In the genomic region with DNA sequence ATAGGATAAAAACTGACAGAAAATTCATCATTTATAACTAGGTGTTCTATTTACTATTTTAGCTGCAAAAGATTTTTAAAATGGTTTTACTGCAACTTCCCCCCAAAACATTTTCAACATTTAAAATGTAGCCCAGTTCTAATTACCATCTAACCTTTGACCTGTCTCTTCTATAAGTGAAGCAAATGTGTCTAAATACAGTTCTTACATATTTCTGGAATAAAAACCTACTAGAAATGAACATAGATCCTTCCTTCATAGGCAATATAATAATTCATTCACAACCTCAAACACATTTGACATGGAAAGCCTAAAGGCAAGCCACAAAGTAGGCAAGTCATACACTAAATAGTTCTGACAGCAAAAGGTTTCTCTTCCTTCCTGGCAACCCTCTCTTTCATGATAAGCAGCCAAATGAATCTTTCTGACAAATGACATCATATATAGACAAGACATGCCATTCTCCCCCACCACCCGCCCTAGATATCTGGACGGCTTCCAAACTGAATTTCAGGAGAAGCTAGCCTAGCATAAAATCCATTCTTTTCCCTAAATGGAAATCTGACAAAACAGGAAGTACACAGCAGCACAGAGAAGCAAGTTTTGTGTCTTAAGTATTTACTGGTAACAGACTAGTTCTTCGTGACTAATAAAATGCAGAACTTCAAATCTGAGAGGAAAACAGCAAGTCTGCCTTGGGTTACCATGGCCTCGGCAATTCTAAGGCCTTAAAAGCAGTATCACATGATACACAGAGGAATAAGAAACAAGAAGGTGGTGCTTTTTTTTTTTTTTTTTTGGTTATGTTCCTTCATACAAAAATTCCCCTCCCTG, we compare ENCODE assay signal across 8 cellular contexts. TPM values are rescaled to one million over a fixed set of nuclear protein-coding genes. Genes with fewer than 3 reads are reported as not detected.
DNase-seq lines count a peak whose midpoint lies in the region; ATAC-seq and TF ChIP-seq lines count a peak whose summit lies in the region.

No MANE protein-coding gene starts in this region.

- no peak overlapping the region for H3K4me3 ChIP-seq in fibroblast of the aortic adventitia (ENCODE audit: low read depth, low read length)

- H3K9me3 Mint-ChIP-seq in activated T-cell treated with anti-CD3 and anti-CD28 coated beads, Interleukin-2, amount 50 U/mL, for 72 hours = no peaks in the 10 kb centered on the region

- DNase-seq in stimulated activated CD4-positive, alpha-beta T cell treated with anti-CD3 and anti-CD28 coated beads, Interleukin-1b, Interleukin-23, amount 100 ng/mL, for 48 hours = peak; percentile 35
- DNase-seq in stimulated activated CD4-positive, alpha-beta T cell treated with anti-CD3 and anti-CD28 coated beads, Interleukin-12 subunit alpha, Interleukin-12 subunit beta, amount 100 ng/mL, for 4 hours = no peak
- peak; percentile 69 for DNase-seq in HS-27A (ENCODE audit: low read depth)
- DNase-seq in activated T-cell treated with anti-CD3 and anti-CD28 coated beads, Interleukin-2, amount 50 U/mL, for 72 hours = peak; percentile 29 to 56
- peak; percentile 92 for DNase-seq in fibroblast of the aortic adventitia (ENCODE audit: low read depth)
- no peak for DNase-seq in omental fat pad (ENCODE audit: low spot score)
- no peak for DNase-seq in NCI-H2107 treated with DMSO at 0.1 percent for 48 hours (lab: John Stamatoyannopoulos, UW; ENCODE audit: unreplicated experiment)
- DNase-seq in NCI-H510A treated with DMSO at 0.1 percent for 48 hours (lab: John Stamatoyannopoulos, UW) = no peak

- peak overlapping the region; percentile 100 for H3K27ac Mint-ChIP-seq in activated T-cell treated with anti-CD3 and anti-CD28 coated beads, Interleukin-2, amount 50 U/mL, for 72 hours

- no peaks in the 10 kb centered on the region for H3K27me3 Mint-ChIP-seq in activated T-cell treated with anti-CD3 and anti-CD28 coated beads, Interleukin-2, amount 50 U/mL, for 72 hours (ENCODE audit: low read depth)

- ATAC-seq in activated T-cell treated with anti-CD3 and anti-CD28 coated beads, Interleukin-2, amount 50 U/mL, for 72 hours (replicated peaks in 1 of 2) = peak; percentile 86 to 90
- ATAC-seq in omental fat pad (ENCODE audit: low FRiP score) = peak; percentile 87

- peaks cover 73% of the 10 kb centered on the region for H3K4me1 Mint-ChIP-seq in activated T-cell treated with anti-CD3 and anti-CD28 coated beads, Interleukin-2, amount 50 U/mL, for 72 hours (ENCODE audit: low read depth)

- H3K36me3 Mint-ChIP-seq in activated T-cell treated with anti-CD3 and anti-CD28 coated beads, Interleukin-2, amount 50 U/mL, for 72 hours (ENCODE audit: insufficient read depth in 2 of 2) = peaks cover 8 to 55% of the 10 kb centered on the region in 2 donors

- peak overlapping the region; percentile 70 to 96 for H3K4me3 Mint-ChIP-seq in activated T-cell treated with anti-CD3 and anti-CD28 coated beads, Interleukin-2, amount 50 U/mL, for 72 hours

- no peak for TF ChIP-seq CTCF in fibroblast of the aortic adventitia (IDR thresholded peaks at IDR 0.05; ENCODE audit: insufficient read depth, low read length)
- TF ChIP-seq CTCF in omental fat pad (IDR thresholded peaks at IDR 0.05) = no peak

RNA-seq across cellular contexts. Expression of a gene that starts 17.2 kb away (rescaled TPM):
- total RNA-seq in activated T-cell treated with anti-CD3 and anti-CD28 coated beads, Interleukin-2, amount 50 U/mL, for 72 hours = 10 to 100 TPM; 33.9 to 42.2 TPM
- total RNA-seq in fibroblast of the aortic adventitia (ENCODE audit: low replicate concordance) (12.2 and 123 TPM in 2 replicates), omental fat pad (10 to 100 TPM; 12.6 to 33.7 (median 18.5) TPM)

RNA-seq across cellular contexts. Expression of a gene that starts 36.5 kb away (rescaled TPM):
- total RNA-seq in activated T-cell treated with anti-CD3 and anti-CD28 coated beads, Interleukin-2, amount 50 U/mL, for 72 hours = 100 to 1,000 TPM; 177 to 194 TPM
- total RNA-seq in fibroblast of the aortic adventitia (ENCODE audit: low replicate concordance) (105 and 154 TPM in 2 replicates), omental fat pad (100 to 1,000 TPM in 2 of 4 donors, 10 to 100 TPM in 2; 91.8 to 126 (median 107) TPM)

Comparison
In these comparisons a context has a peak if more than half of its experiments do, and no peak if none do; other contexts are left out.
1. DNase-seq: peak in stimulated activated CD4-positive, alpha-beta T cell treated with anti-CD3 and anti-CD28 coated beads, Interleukin-1b, Interleukin-23, amount 100 ng/mL, for 48 hours (single experiment), HS-27A (single experiment), activated T-cell treated with anti-CD3 and anti-CD28 coated beads, Interleukin-2, amount 50 U/mL, for 72 hours (2 of 2) and fibroblast of the aortic adventitia (single experiment); none in stimulated activated CD4-positive, alpha-beta T cell treated with anti-CD3 and anti-CD28 coated beads, Interleukin-12 subunit alpha, Interleukin-12 subunit beta, amount 100 ng/mL, for 4 hours (single experiment), omental fat pad (single experiment), NCI-H2107 treated with DMSO at 0.1 percent for 48 hours (single experiment) and NCI-H510A treated with DMSO at 0.1 percent for 48 hours (single experiment).